1 cellular context compared by ENCODE assay signal in the genomic region with DNA sequence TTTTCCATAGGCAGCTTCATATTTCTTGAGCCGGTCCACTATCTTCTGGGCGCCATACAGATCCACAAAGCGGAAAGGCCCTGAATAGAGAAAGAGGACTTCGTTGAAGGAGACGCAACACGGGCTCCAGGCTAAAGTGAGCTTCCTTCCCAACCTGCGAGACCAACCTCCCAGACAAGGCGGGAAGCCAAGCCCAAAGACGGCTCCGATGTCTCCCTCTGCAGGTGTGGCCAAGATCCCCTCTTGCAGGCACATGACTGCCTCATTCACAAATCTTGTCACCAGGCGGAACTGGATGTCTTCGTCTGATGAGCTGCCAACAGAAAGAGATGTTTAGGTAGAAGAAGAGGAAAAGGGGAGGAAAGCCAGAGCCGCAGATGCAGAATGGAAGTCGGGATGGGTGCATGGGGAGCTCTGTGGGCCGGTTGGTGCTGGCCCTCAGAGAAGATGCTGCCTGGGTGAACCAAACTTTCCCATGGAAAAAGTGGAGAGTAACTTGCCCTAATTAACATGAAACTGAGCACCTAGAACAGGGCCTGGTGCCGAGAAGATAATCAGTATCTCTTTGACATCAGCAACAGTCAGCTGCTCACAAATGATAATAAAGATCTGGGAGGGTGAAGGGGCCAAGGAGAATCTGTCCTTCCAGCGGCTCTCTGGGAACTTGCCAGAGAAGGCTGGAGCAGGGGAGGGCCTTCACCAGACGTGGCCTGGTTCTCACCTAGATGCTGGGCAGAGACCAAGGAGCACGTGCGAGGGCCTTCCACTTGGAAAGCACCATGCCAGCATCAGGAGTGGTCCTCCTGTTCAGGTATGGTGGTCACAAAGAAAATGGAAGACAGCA.
TF ChIP-seq lines count a peak whose summit lies in the region.

No MANE protein-coding gene starts in this region.

TF ChIP-seq in K562, 482 proteins besides CTCF, POLR2A, EP300 and RAD21 (continues in another document):
- TF ChIP-seq TAL1 (IDR thresholded peaks at IDR 0.05) = peak; percentile 88
- peak; percentile 82 for TF ChIP-seq TEAD4 (IDR thresholded peaks at IDR 0.05; ENCODE audit: low read length)
- no peak for TF ChIP-seq TEAD4 (CRISPR knock-in tag; IDR thresholded peaks at IDR 0.05; ENCODE audit: borderline replicate concordance)
- TF ChIP-seq ARID1B (IDR thresholded peaks at IDR 0.05) = peak; percentile 88
- peak; percentile 80 for TF ChIP-seq FOXJ2 (tag; IDR thresholded peaks at IDR 0.05)
- TF ChIP-seq, protein P1, sequence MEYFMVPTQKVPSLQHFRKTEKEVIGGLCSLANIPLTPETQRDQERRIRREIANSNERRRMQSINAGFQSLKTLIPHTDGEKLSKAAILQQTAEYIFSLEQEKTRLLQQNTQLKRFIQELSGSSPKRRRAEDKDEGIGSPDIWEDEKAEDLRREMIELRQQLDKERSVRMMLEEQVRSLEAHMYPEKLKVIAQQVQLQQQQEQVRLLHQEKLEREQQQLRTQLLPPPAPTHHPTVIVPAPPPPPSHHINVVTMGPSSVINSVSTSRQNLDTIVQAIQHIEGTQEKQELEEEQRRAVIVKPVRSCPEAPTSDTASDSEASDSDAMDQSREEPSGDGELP (CRISPR knock-in tag; IDR thresholded peaks at IDR 0.05; ENCODE audit: borderline replicate concordance) = peak; percentile 64
- TF ChIP-seq CTBP1 (IDR thresholded peaks at IDR 0.05; ENCODE audit: borderline replicate concordance) = peak; percentile 72; the same call in 1 of the 2 replicates
- TF ChIP-seq BHLHE40 (IDR thresholded peaks at IDR 0.05; ENCODE audit: low read length) = 0 out of 2 replicates have a peak, but pooled peaks have one; percentile 29
- TF ChIP-seq SP1 (CRISPR knock-in tag; IDR thresholded peaks at IDR 0.05) = peak; percentile 28; the same call in 1 of the 2 replicates
- TF ChIP-seq CCNT2 (IDR thresholded peaks at IDR 0.05; ENCODE audit: borderline replicate concordance, extremely low read depth, insufficient read length, low read depth, low read length) = peak; percentile 64
- peak; percentile 52 for TF ChIP-seq NFIC (IDR thresholded peaks at IDR 0.05)
- no peak for TF ChIP-seq PRMT5 (CRISPR knock-in tag; IDR thresholded peaks at IDR 0.05)
- TF ChIP-seq NCOR1 (IDR thresholded peaks at IDR 0.05) = peak; percentile 53
- TF ChIP-seq, protein P2, sequence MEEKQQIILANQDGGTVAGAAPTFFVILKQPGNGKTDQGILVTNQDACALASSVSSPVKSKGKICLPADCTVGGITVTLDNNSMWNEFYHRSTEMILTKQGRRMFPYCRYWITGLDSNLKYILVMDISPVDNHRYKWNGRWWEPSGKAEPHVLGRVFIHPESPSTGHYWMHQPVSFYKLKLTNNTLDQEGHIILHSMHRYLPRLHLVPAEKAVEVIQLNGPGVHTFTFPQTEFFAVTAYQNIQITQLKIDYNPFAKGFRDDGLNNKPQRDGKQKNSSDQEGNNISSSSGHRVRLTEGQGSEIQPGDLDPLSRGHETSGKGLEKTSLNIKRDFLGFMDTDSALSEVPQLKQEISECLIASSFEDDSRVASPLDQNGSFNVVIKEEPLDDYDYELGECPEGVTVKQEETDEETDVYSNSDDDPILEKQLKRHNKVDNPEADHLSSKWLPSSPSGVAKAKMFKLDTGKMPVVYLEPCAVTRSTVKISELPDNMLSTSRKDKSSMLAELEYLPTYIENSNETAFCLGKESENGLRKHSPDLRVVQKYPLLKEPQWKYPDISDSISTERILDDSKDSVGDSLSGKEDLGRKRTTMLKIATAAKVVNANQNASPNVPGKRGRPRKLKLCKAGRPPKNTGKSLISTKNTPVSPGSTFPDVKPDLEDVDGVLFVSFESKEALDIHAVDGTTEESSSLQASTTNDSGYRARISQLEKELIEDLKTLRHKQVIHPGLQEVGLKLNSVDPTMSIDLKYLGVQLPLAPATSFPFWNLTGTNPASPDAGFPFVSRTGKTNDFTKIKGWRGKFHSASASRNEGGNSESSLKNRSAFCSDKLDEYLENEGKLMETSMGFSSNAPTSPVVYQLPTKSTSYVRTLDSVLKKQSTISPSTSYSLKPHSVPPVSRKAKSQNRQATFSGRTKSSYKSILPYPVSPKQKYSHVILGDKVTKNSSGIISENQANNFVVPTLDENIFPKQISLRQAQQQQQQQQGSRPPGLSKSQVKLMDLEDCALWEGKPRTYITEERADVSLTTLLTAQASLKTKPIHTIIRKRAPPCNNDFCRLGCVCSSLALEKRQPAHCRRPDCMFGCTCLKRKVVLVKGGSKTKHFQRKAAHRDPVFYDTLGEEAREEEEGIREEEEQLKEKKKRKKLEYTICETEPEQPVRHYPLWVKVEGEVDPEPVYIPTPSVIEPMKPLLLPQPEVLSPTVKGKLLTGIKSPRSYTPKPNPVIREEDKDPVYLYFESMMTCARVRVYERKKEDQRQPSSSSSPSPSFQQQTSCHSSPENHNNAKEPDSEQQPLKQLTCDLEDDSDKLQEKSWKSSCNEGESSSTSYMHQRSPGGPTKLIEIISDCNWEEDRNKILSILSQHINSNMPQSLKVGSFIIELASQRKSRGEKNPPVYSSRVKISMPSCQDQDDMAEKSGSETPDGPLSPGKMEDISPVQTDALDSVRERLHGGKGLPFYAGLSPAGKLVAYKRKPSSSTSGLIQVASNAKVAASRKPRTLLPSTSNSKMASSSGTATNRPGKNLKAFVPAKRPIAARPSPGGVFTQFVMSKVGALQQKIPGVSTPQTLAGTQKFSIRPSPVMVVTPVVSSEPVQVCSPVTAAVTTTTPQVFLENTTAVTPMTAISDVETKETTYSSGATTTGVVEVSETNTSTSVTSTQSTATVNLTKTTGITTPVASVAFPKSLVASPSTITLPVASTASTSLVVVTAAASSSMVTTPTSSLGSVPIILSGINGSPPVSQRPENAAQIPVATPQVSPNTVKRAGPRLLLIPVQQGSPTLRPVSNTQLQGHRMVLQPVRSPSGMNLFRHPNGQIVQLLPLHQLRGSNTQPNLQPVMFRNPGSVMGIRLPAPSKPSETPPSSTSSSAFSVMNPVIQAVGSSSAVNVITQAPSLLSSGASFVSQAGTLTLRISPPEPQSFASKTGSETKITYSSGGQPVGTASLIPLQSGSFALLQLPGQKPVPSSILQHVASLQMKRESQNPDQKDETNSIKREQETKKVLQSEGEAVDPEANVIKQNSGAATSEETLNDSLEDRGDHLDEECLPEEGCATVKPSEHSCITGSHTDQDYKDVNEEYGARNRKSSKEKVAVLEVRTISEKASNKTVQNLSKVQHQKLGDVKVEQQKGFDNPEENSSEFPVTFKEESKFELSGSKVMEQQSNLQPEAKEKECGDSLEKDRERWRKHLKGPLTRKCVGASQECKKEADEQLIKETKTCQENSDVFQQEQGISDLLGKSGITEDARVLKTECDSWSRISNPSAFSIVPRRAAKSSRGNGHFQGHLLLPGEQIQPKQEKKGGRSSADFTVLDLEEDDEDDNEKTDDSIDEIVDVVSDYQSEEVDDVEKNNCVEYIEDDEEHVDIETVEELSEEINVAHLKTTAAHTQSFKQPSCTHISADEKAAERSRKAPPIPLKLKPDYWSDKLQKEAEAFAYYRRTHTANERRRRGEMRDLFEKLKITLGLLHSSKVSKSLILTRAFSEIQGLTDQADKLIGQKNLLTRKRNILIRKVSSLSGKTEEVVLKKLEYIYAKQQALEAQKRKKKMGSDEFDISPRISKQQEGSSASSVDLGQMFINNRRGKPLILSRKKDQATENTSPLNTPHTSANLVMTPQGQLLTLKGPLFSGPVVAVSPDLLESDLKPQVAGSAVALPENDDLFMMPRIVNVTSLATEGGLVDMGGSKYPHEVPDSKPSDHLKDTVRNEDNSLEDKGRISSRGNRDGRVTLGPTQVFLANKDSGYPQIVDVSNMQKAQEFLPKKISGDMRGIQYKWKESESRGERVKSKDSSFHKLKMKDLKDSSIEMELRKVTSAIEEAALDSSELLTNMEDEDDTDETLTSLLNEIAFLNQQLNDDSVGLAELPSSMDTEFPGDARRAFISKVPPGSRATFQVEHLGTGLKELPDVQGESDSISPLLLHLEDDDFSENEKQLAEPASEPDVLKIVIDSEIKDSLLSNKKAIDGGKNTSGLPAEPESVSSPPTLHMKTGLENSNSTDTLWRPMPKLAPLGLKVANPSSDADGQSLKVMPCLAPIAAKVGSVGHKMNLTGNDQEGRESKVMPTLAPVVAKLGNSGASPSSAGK (IDR thresholded peaks at IDR 0.05) = peak; percentile 34; the same call in 1 of the 2 replicates
- no peak for TF ChIP-seq HIVEP1 (CRISPR knock-in tag; IDR thresholded peaks at IDR 0.05)
- TF ChIP-seq RCOR1 (IDR thresholded peaks at IDR 0.05; ENCODE audit: borderline replicate concordance in 1 of 2, low read depth in 2 of 2, low read length in 2 of 2) = peak in 1 of 2 experiments; percentile 40; a peak in 1 of 4 replicates
- peak; percentile 70; the same call in 1 of the 2 replicates for TF ChIP-seq SMARCE1 (IDR thresholded peaks at IDR 0.05)
- 0 out of 2 replicates have a peak, but pooled peaks have one; percentile 39 for TF ChIP-seq ZNF197 (CRISPR knock-in tag; IDR thresholded peaks at IDR 0.05; ENCODE audit: low read depth)
- TF ChIP-seq KAT7 (CRISPR knock-in tag; IDR thresholded peaks at IDR 0.05; ENCODE audit: borderline replicate concordance) = 0 out of 2 replicates have a peak, but pooled peaks have one; percentile 25
- peak; percentile 64; the same call in 1 of the 2 replicates for TF ChIP-seq SMARCA4 (IDR thresholded peaks at IDR 0.05)
- TF ChIP-seq LEF1 (IDR thresholded peaks at IDR 0.05) = no peak
- TF ChIP-seq CBFA2T3 (IDR thresholded peaks at IDR 0.05) = peak; percentile 76
- peak; percentile 61 for TF ChIP-seq CBFA2T2 (conservative IDR thresholded peaks at IDR 0.05)
- TF ChIP-seq, protein P3, sequence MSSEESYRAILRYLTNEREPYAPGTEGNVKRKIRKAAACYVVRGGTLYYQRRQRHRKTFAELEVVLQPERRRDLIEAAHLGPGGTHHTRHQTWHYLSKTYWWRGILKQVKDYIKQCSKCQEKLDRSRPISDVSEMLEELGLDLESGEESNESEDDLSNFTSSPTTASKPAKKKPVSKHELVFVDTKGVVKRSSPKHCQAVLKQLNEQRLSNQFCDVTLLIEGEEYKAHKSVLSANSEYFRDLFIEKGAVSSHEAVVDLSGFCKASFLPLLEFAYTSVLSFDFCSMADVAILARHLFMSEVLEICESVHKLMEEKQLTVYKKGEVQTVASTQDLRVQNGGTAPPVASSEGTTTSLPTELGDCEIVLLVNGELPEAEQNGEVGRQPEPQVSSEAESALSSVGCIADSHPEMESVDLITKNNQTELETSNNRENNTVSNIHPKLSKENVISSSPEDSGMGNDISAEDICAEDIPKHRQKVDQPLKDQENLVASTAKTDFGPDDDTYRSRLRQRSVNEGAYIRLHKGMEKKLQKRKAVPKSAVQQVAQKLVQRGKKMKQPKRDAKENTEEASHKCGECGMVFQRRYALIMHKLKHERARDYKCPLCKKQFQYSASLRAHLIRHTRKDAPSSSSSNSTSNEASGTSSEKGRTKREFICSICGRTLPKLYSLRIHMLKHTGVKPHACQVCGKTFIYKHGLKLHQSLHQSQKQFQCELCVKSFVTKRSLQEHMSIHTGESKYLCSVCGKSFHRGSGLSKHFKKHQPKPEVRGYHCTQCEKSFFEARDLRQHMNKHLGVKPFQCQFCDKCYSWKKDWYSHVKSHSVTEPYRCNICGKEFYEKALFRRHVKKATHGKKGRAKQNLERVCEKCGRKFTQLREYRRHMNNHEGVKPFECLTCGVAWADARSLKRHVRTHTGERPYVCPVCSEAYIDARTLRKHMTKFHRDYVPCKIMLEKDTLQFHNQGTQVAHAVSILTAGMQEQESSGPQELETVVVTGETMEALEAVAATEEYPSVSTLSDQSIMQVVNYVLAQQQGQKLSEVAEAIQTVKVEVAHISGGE (CRISPR knock-in tag; IDR thresholded peaks at IDR 0.05) = peak in 1 of 3 experiments; percentile 54; a peak in 1 of 6 replicates
- peak; percentile 30; the same call in 1 of the 2 replicates for TF ChIP-seq ELF4 (CRISPR knock-in tag; IDR thresholded peaks at IDR 0.05)
- peak; percentile 72; the same call in 1 of the 2 replicates for TF ChIP-seq L3MBTL2 (IDR thresholded peaks at IDR 0.05)
- TF ChIP-seq ZFX (CRISPR knock-in tag; IDR thresholded peaks at IDR 0.05) = peak; percentile 37
- peak in 1 of 2 experiments; percentile 19; a peak in 1 of 4 replicates for TF ChIP-seq MAZ (CRISPR knock-in tag; conservative IDR thresholded peaks at IDR 0.05 in 1 of 2, IDR thresholded peaks at IDR 0.05 in 1 of 2)
- 0 out of 2 replicates have a peak, but pooled peaks have one; percentile 18 for TF ChIP-seq FOSL1 (tag; conservative IDR thresholded peaks at IDR 0.05)
- TF ChIP-seq SMAD4 (CRISPR knock-in tag; conservative IDR thresholded peaks at IDR 0.05) = peak; percentile 55; the same call in 1 of the 2 replicates
- no peak for TF ChIP-seq XRCC5 (IDR thresholded peaks at IDR 0.05; ENCODE audit: low read depth, low read length)
- TF ChIP-seq DPF2 (IDR thresholded peaks at IDR 0.05) = 0 out of 2 replicates have a peak, but pooled peaks have one; percentile 52
- TF ChIP-seq GATA2 (CRISPR knock-in tag; IDR thresholded peaks at IDR 0.05) = peak; percentile 52; the same call in 1 of the 2 replicates
- no peak for TF ChIP-seq YBX1 (IDR thresholded peaks at IDR 0.05)
- TF ChIP-seq SMAD1 (IDR thresholded peaks at IDR 0.05; ENCODE audit: low read depth, low read length, partially characterized antibody) = no peak
- peak; percentile 21 to 34; a peak in 1 of 4 replicates for TF ChIP-seq NRF1 (conservative IDR thresholded peaks at IDR 0.05 in 1 of 2, IDR thresholded peaks at IDR 0.05 in 1 of 2)
- TF ChIP-seq, protein P4, sequence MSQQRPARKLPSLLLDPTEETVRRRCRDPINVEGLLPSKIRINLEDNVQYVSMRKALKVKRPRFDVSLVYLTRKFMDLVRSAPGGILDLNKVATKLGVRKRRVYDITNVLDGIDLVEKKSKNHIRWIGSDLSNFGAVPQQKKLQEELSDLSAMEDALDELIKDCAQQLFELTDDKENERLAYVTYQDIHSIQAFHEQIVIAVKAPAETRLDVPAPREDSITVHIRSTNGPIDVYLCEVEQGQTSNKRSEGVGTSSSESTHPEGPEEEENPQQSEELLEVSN (IDR thresholded peaks at IDR 0.05; ENCODE audit: borderline replicate concordance in 1 of 2, extremely low read depth in 1 of 2, insufficient read depth in 1 of 2, insufficient read length in 1 of 2, low read depth in 1 of 2, low read length in 1 of 2, poor library complexity in 1 of 2, severe bottlenecking in 1 of 2) = peak in 1 of 2 experiments; percentile 27
- peak; percentile 50; the same call in 1 of the 2 replicates for TF ChIP-seq POLR2AphosphoS5 (IDR thresholded peaks at IDR 0.05; ENCODE audit: control insufficient read depth, insufficient read depth, low read depth, low read length)
- TF ChIP-seq, protein P5, sequence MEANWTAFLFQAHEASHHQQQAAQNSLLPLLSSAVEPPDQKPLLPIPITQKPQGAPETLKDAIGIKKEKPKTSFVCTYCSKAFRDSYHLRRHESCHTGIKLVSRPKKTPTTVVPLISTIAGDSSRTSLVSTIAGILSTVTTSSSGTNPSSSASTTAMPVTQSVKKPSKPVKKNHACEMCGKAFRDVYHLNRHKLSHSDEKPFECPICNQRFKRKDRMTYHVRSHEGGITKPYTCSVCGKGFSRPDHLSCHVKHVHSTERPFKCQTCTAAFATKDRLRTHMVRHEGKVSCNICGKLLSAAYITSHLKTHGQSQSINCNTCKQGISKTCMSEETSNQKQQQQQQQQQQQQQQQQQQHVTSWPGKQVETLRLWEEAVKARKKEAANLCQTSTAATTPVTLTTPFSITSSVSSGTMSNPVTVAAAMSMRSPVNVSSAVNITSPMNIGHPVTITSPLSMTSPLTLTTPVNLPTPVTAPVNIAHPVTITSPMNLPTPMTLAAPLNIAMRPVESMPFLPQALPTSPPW (CRISPR knock-in tag; IDR thresholded peaks at IDR 0.05) = peak; percentile 48; the same call in 1 of the 2 replicates
- no peak for TF ChIP-seq ZKSCAN8 (CRISPR knock-in tag; IDR thresholded peaks at IDR 0.05)
- peak; percentile 75 for TF ChIP-seq ZNF766 (CRISPR knock-in tag; conservative IDR thresholded peaks at IDR 0.05)
- TF ChIP-seq NR2C1 (IDR thresholded peaks at IDR 0.05) = no peak
- TF ChIP-seq NR2C1 (tag; IDR thresholded peaks at IDR 0.05) = 0 out of 2 replicates have a peak, but pooled peaks have one; percentile 12
- peak; percentile 75 for TF ChIP-seq TCF3 (CRISPR knock-in tag; IDR thresholded peaks at IDR 0.05)
- peak; percentile 42; the same call in 1 of the 2 replicates for TF ChIP-seq FOXM1 (IDR thresholded peaks at IDR 0.05; ENCODE audit: low read depth)
- TF ChIP-seq FOXM1 (CRISPR knock-in tag; IDR thresholded peaks at IDR 0.05; ENCODE audit: low read depth) = no peak
